Comparison of ENCODE assay signal across 22 cellular contexts in genomic region chr7:28195925-28196324, GRCh38. TPM values are rescaled to one million over a fixed set of nuclear protein-coding genes. Genes with fewer than 3 reads are reported as not detected.
A peak's percentile ranks its signal among the peaks of the same experiment; 100 is the strongest.
DNase-seq lines count a peak whose midpoint lies in the region; ATAC-seq, FAIRE-seq and TF ChIP-seq lines count a peak whose summit lies in the region.
"Had no signal": no experiment of that assay in that cellular context is flagged by ENCODE, and none has a peak within 500 bp of the region (broad histone marks: within the 10 kb centered on the region; RNA-seq: fewer than 3 reads in every experiment).

No MANE protein-coding gene starts in this region.

- peak overlapping the region; percentile 61; the same call in 1 of the 2 replicates for H2AFZ ChIP-seq in GM23338

- peaks cover 3% of the 10 kb centered on the region; the same call in 1 of the 2 replicates for H3K36me3 ChIP-seq in GM23338 (ENCODE audit: insufficient read depth)
- H3K36me3 ChIP-seq: BE2C, SJCRH30 had no signal

- 0 out of 2 replicates have a peak, but pooled peaks cover under 1% of the 10 kb centered on the region for H3K9me2 ChIP-seq in GM23338 (ENCODE audit: insufficient read depth)

- H4K20me1 ChIP-seq in GM23338 (replicated peaks; ENCODE audit: insufficient read depth), result no peaks in the 10 kb centered on the region

- peak; percentile 68 for FAIRE-seq in urothelium cell line (lab: Jason Lieb, UNC)
- FAIRE-seq: A549, HTR-8/SVneo, RCC 7860 had no signal

- ATAC-seq in GM23338 (no peak), natural killer cell (peak; percentile 35 to 61 (median 56)), SK-N-SH treated with all-trans-retinoic acid at 6 μM for 48 hours (no peak)
- ATAC-seq in central memory CD8-positive, alpha-beta T cell (replicated peaks; ENCODE audit: extremely low read depth, poor library complexity, severe bottlenecking), result peak; percentile 50
- ATAC-seq: A549, HCT116 had no signal

- H3K27me3 Mint-ChIP-seq in GM23338 (ENCODE audit: insufficient read depth, low read depth, poor library complexity) (peaks cover 3% of the 10 kb centered on the region), natural killer cell (ENCODE audit: low read depth in 2 of 2) (no peaks in the 10 kb centered on the region)
- H3K27me3 Mint-ChIP-seq in central memory CD8-positive, alpha-beta T cell, result peaks cover under 1% of the 10 kb centered on the region
- H3K27me3 Mint-ChIP-seq: IgD-negative memory B cell had no signal

- no peak overlapping the region for H3K4me3 ChIP-seq in GM23338
- H3K4me3 ChIP-seq: A549, SJCRH30 had no signal

- no peak overlapping the region; the same call in 2 of the 3 replicates for H3K4me3 Mint-ChIP-seq in GM23338
- H3K4me3 Mint-ChIP-seq in central memory CD8-positive, alpha-beta T cell, result peak overlapping the region; percentile 42
- peak overlapping the region; percentile 75 for H3K4me3 Mint-ChIP-seq in natural killer cell

- peaks cover 25% of the 10 kb centered on the region for H3K4me1 ChIP-seq in GM23338 (ENCODE audit: insufficient read depth)
- H3K4me1 ChIP-seq: A549 had no signal

- H3K9me3 Mint-ChIP-seq in GM23338 (no peaks in the 10 kb centered on the region), natural killer cell (no peaks in the 10 kb centered on the region)
- no peaks in the 10 kb centered on the region for H3K9me3 Mint-ChIP-seq in central memory CD8-positive, alpha-beta T cell
- H3K9me3 Mint-ChIP-seq: IgD-negative memory B cell had no signal

- intact Hi-C loops in natural killer cell (cut with micrococcal nuclease), result no loop called here

- H3K4me2 ChIP-seq in GM23338, result no peak overlapping the region
- H3K4me2 ChIP-seq: A549 had no signal

- DNase-seq in GM23338 (ENCODE audit: low spot score), result no peak
- DNase-seq in central memory CD8-positive, alpha-beta T cell (ENCODE audit: low spot score in 2 of 2), result no peak
- no peak for DNase-seq in natural killer cell
- no peak for DNase-seq in urothelium cell line (ENCODE audit: low spot score)
- DNase-seq in NOMO-1 treated with DMSO at 0.1 percent for 48 hours (lab: John Stamatoyannopoulos, UW; ENCODE audit: unreplicated experiment), result no peak
- no peak for DNase-seq in DMS79 (lab: John Stamatoyannopoulos, UW)
- DNase-seq: BE2C, COR-L47, DMS79 treated with DMSO at 0.1 percent for 48 hours, NCI-H1105 treated with DMSO at 0.1 percent for 48 hours, NCI-H2081, NCI-H2171, NCI-H345, NCI-H524, NCI-H774, SJCRH30 had no signal

- H3K27me3 ChIP-seq in GM23338 (ENCODE audit: insufficient read depth), result no peaks in the 10 kb centered on the region
- H3K27me3 ChIP-seq: BE2C, SJCRH30 had no signal

- TF ChIP-seq CTCF in GM23338 (conservative IDR thresholded peaks at IDR 0.05; ENCODE audit: low read depth in 2 of 2), result no peak
- no peak for TF ChIP-seq CTCF in natural killer cell (IDR thresholded peaks at IDR 0.05)

- H3K79me2 ChIP-seq in GM23338 (replicated peaks; ENCODE audit: insufficient read depth), result no peaks in the 10 kb centered on the region

- H3K36me3 Mint-ChIP-seq in GM23338 (ENCODE audit: low read depth) (no peaks in the 10 kb centered on the region), natural killer cell (no peaks in the 10 kb centered on the region)
- peaks cover 1% of the 10 kb centered on the region for H3K36me3 Mint-ChIP-seq in central memory CD8-positive, alpha-beta T cell (ENCODE audit: insufficient read depth)
- H3K36me3 Mint-ChIP-seq: IgD-negative memory B cell had no signal

- H3K27ac Mint-ChIP-seq in GM23338, result no peak overlapping the region; the same call in 1 of the 2 replicates
- peak overlapping the region; percentile 47 for H3K27ac Mint-ChIP-seq in central memory CD8-positive, alpha-beta T cell (ENCODE audit: low read depth)
- peak overlapping the region; percentile 87 to 89 for H3K27ac Mint-ChIP-seq in natural killer cell

- H3F3A ChIP-seq in GM23338 (replicated peaks; ENCODE audit: low read depth), result 0 out of 2 replicates have a peak, but pooled peaks cover 5% of the 10 kb centered on the region

- H3K4me1 Mint-ChIP-seq in GM23338, result peaks cover 24% of the 10 kb centered on the region
- peaks cover 53% of the 10 kb centered on the region for H3K4me1 Mint-ChIP-seq in central memory CD8-positive, alpha-beta T cell
- H3K4me1 Mint-ChIP-seq in natural killer cell, result peaks cover 59 to 72% of the 10 kb centered on the region in 2 donors

- H3K27ac ChIP-seq in GM23338 (ENCODE audit: low read depth), result no peak overlapping the region
- H3K27ac ChIP-seq: A549, SJCRH30 had no signal

TF ChIP-seq in GM23338, 12 proteins besides CTCF, POLR2A, EP300 and RAD21 (continues in another document):
- no peak for TF ChIP-seq JUNB (IDR thresholded peaks at IDR 0.05; ENCODE audit: unreplicated experiment)
- TF ChIP-seq STAT1 (IDR thresholded peaks at IDR 0.05; ENCODE audit: unreplicated experiment), result no peak
- TF ChIP-seq EZH2 (IDR thresholded peaks at IDR 0.05; ENCODE audit: low read depth, unreplicated experiment), result no peak
- TF ChIP-seq EZH2phosphoT487 (IDR thresholded peaks at IDR 0.05; ENCODE audit: unreplicated experiment), result no peak

TF ChIP-seq in SK-N-SH treated with all-trans-retinoic acid at 6 μM for 48 hours, 23 proteins besides CTCF, POLR2A, EP300 and RAD21 (continues in another document):
- no peak for TF ChIP-seq TOX (CRISPR knock-in tag; IDR thresholded peaks at IDR 0.05; ENCODE audit: borderline replicate concordance)
- TF ChIP-seq ZNF70 (CRISPR knock-in tag; IDR thresholded peaks at IDR 0.05), result no peak
- no peak for TF ChIP-seq PPARA (CRISPR knock-in tag; IDR thresholded peaks at IDR 0.05; ENCODE audit: borderline replicate concordance)
- TF ChIP-seq GLIS3 (CRISPR knock-in tag; IDR thresholded peaks at IDR 0.05), result no peak
- no peak for TF ChIP-seq CSRNP3 (CRISPR knock-in tag; IDR thresholded peaks at IDR 0.05)
- no peak for TF ChIP-seq SNAI2 (CRISPR knock-in tag; IDR thresholded peaks at IDR 0.05)
- TF ChIP-seq ZNF8 (CRISPR knock-in tag; IDR thresholded peaks at IDR 0.05), result no peak
- TF ChIP-seq PATZ1 (CRISPR knock-in tag; IDR thresholded peaks at IDR 0.05; ENCODE audit: borderline replicate concordance), result no peak
- TF ChIP-seq ZFP30 (CRISPR knock-in tag; IDR thresholded peaks at IDR 0.05), result no peak
- TF ChIP-seq BACH2 (CRISPR knock-in tag; IDR thresholded peaks at IDR 0.05; ENCODE audit: borderline replicate concordance), result no peak
- TF ChIP-seq ZC3H10 (CRISPR knock-in tag; IDR thresholded peaks at IDR 0.05), result no peak
- no peak for TF ChIP-seq ZNF565 (CRISPR knock-in tag; conservative IDR thresholded peaks at IDR 0.05; ENCODE audit: low read depth)
- TF ChIP-seq, protein P1, sequence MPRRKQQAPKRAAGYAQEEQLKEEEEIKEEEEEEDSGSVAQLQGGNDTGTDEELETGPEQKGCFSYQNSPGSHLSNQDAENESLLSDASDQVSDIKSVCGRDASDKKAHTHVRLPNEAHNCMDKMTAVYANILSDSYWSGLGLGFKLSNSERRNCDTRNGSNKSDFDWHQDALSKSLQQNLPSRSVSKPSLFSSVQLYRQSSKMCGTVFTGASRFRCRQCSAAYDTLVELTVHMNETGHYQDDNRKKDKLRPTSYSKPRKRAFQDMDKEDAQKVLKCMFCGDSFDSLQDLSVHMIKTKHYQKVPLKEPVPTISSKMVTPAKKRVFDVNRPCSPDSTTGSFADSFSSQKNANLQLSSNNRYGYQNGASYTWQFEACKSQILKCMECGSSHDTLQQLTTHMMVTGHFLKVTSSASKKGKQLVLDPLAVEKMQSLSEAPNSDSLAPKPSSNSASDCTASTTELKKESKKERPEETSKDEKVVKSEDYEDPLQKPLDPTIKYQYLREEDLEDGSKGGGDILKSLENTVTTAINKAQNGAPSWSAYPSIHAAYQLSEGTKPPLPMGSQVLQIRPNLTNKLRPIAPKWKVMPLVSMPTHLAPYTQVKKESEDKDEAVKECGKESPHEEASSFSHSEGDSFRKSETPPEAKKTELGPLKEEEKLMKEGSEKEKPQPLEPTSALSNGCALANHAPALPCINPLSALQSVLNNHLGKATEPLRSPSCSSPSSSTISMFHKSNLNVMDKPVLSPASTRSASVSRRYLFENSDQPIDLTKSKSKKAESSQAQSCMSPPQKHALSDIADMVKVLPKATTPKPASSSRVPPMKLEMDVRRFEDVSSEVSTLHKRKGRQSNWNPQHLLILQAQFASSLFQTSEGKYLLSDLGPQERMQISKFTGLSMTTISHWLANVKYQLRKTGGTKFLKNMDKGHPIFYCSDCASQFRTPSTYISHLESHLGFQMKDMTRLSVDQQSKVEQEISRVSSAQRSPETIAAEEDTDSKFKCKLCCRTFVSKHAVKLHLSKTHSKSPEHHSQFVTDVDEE (CRISPR knock-in tag; IDR thresholded peaks at IDR 0.05), result no peak

RNA-seq across cellular contexts. Expression of gene JAZF1, which starts 15.3 kb away (rescaled TPM):
- 21.4 and 22.2 TPM in 2 replicates for total RNA-seq in GM23338 (2014; rRNA removed; shearing (Covaris generic))
- 10.8 and 12.2 TPM in 2 replicates for polyA plus RNA-seq in GM23338 (2016; fragmentation: Nextera tagmentation; extraction: Ambion mirVana)
- 10 to 100 TPM; 82.5 to 89.7 (median 87.6) TPM for total RNA-seq in natural killer cell

Comparison
In these comparisons a context has a peak if more than half of its experiments do, and no peak if none do; other contexts are left out.
1. ATAC-seq: peak in central memory CD8-positive, alpha-beta T cell (single experiment) and natural killer cell (3 of 3); none in GM23338 (single experiment) and SK-N-SH treated with all-trans-retinoic acid at 6 μM for 48 hours (single experiment).